21 cellular contexts compared by ENCODE assay signal in genomic region chr18:23201741-23202140, GRCh38.
"Had no signal": no experiment of that assay in that cellular context is flagged by ENCODE, and none has a peak within 500 bp of the region (broad histone marks: within the 10 kb centered on the region; RNA-seq: fewer than 3 reads in every experiment).

No MANE protein-coding gene starts in this region.

- H3K9me3 ChIP-seq: lower lobe of right lung, psoas muscle, sigmoid colon, thoracic aorta, tibial nerve, upper lobe of left lung had no signal

- H3K4me1 ChIP-seq: psoas muscle, sigmoid colon, tibial nerve had no signal

- H3K4me3 ChIP-seq: lower lobe of right lung, neural progenitor cell, psoas muscle, sigmoid colon, thoracic aorta, tibial nerve, upper lobe of left lung had no signal

- H2AFZ ChIP-seq: neural progenitor cell had no signal

- H3K4me2 ChIP-seq: neural progenitor cell had no signal

- H3K36me3 ChIP-seq: neural progenitor cell, sigmoid colon, thoracic aorta had no signal

- H3K27me3 ChIP-seq: neural progenitor cell, sigmoid colon, tibial nerve, upper lobe of left lung had no signal

- H3K9ac ChIP-seq: neural progenitor cell had no signal

- H3K27ac ChIP-seq: lower lobe of right lung, neural progenitor cell, psoas muscle, sigmoid colon, thoracic aorta, tibial nerve, upper lobe of left lung had no signal

- DNase-seq: cortex of kidney; effector memory CD8-positive, alpha-beta T cell; left ventricle myocardium superior; lower lobe of right lung; nucleus accumbens; psoas muscle; right cardiac atrium; sigmoid colon; stimulated activated CD4-positive, alpha-beta T cell treated with anti-CD3 and anti-CD28 coated beads, Interleukin-2, amount 100 ng/mL, for 24 hours; stimulated activated CD4-positive, alpha-beta T cell treated with anti-CD3 and anti-CD28 coated beads, Interleukin-4, amount 100 ng/mL, for 24 hours; stimulated activated naive CD8-positive, alpha-beta T cell treated with anti-CD3 and anti-CD28 coated beads, Interleukin-15, Interleukin-2, amounts not matched to agents 100 U/mL and 50 U/mL, for 24 hours; substantia nigra; upper lobe of left lung had no signal

- ATAC-seq: effector memory CD8-positive, alpha-beta T cell; left ventricle myocardium superior; lower lobe of right lung; psoas muscle; right cardiac atrium; stimulated activated memory B cell treated with anti-CD40 and anti-IgM and Interleukin-4, amounts not matched to agents 10 μg/mL and 1 μg/mL and 100 μg/mL, for 72 hours; stimulated activated naive CD8-positive, alpha-beta T cell treated with anti-CD3 and anti-CD28 coated beads, Interleukin-15, Interleukin-2, amounts not matched to agents 100 U/mL and 50 U/mL, for 24 hours had no signal

- FAIRE-seq: endometrium, frontal cortex, keratinocyte, urothelium cell line had no signal
